In the genomic region with DNA sequence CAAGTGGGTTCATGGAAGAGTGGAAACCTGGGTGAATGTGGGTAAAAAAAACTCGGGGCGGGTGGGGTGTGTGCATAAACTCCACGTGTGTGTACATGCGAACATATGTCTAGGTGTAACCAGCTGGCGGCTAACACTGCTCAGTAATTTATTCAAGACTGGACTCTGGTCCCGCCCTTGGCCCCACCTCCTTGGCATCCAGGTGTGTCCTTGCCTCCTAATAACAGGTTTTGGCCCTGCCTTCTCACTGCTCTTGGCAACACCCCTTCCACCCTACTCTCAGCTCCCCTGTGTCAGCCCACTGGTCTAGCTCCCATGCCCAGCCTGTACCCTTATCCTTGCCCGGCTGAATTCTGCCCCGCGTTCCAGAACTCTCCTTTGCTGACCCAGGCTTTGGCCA, we compare ENCODE assay signal across 16 cellular contexts. TPM values are rescaled to one million over a fixed set of nuclear protein-coding genes. Genes with fewer than 3 reads are reported as not detected.
DNase-seq lines count a peak whose midpoint lies in the region; ATAC-seq and TF ChIP-seq lines count a peak whose summit lies in the region.
"Had no signal": no experiment of that assay in that cellular context is flagged by ENCODE, and none has a peak within 500 bp of the region (broad histone marks: within the 10 kb centered on the region; RNA-seq: fewer than 3 reads in every experiment).

No MANE protein-coding gene starts in this region.

- H3K4me3 ChIP-seq in SJCRH30 (no peak overlapping the region), left ventricle myocardium inferior (no peak overlapping the region), vagina (no peak overlapping the region)
- H3K4me3 ChIP-seq: hepatocyte had no signal

- H3K4me1 ChIP-seq in foreskin keratinocyte (peaks cover 8% of the 10 kb centered on the region), SJCRH30 (no peaks in the 10 kb centered on the region), left ventricle myocardium inferior (peaks cover 29% of the 10 kb centered on the region), vagina (peaks cover 29% of the 10 kb centered on the region)

- H3K27ac ChIP-seq in 22Rv1 (peak overlapping the region; percentile 29; the same call in 1 of the 2 replicates), foreskin keratinocyte (no peak overlapping the region), SJCRH30 (no peak overlapping the region), left ventricle myocardium inferior (replicated peaks) (no peak overlapping the region), vagina (no peak overlapping the region)
- H3K27ac ChIP-seq: hepatocyte had no signal

- H3K27me3 ChIP-seq in foreskin keratinocyte (no peaks in the 10 kb centered on the region), SJCRH30 (no peaks in the 10 kb centered on the region), left ventricle myocardium inferior (ENCODE audit: low read depth) (no peaks in the 10 kb centered on the region), vagina (no peaks in the 10 kb centered on the region)
- H3K27me3 ChIP-seq: hepatocyte had no signal

- intact Hi-C loops in left ventricle myocardium inferior (cut with micrococcal nuclease) (no loop called here), vagina (cut with DNase I) (no loop called here)

- no peak for TF ChIP-seq POLR2A in vagina (IDR thresholded peaks at IDR 0.05)

- H3K9me3 ChIP-seq in SJCRH30 (replicated peaks) (no peaks in the 10 kb centered on the region), left ventricle myocardium inferior (replicated peaks) (no peaks in the 10 kb centered on the region), vagina (no peaks in the 10 kb centered on the region)

- H3K36me3 ChIP-seq in SJCRH30 (peaks cover 91% of the 10 kb centered on the region), left ventricle myocardium inferior (peaks cover 99% of the 10 kb centered on the region), vagina (peaks cover 0 to 85% of the 10 kb centered on the region in 2 donors)

- DNase-seq in DMS53 treated with DMSO at 0.1 percent for 48 hours (lab: John Stamatoyannopoulos, UW; ENCODE audit: unreplicated experiment): peak; percentile 45
- peak; percentile 86 for DNase-seq in NCI-H69 (lab: John Stamatoyannopoulos, UW)
- DNase-seq in foreskin keratinocyte: peak in 1 of 2 donors; percentile 55
- no peak for DNase-seq in SJCRH30
- no peak for DNase-seq in left ventricle myocardium inferior
- no peak for DNase-seq in vagina (ENCODE audit: extremely low spot score in 2 of 2)
- DNase-seq: activated CD4-positive, alpha-beta T cell treated with anti-CD3 and anti-CD28 coated beads, Interleukin-2, amount 50 U/mL, for 1 hour; amygdala; left ventricle myocardium superior; naive thymus-derived CD4-positive, alpha-beta T cell; NCI-H446 treated with DMSO at 0.1 percent for 48 hours; SHP77 treated with DMSO at 0.1 percent for 48 hours; stimulated activated CD4-positive, alpha-beta T cell treated with anti-CD3 and anti-CD28 coated beads, Interleukin-15, amount 100 ng/mL, for 24 hours had no signal

- ATAC-seq in foreskin keratinocyte (peak; percentile 50), GM19463 (IDR thresholded peaks at IDR 0.05; ENCODE audit: unreplicated experiment) (no peak)
- ATAC-seq: left ventricle myocardium superior; naive thymus-derived CD4-positive, alpha-beta T cell had no signal

- TF ChIP-seq CTCF in 22Rv1 (IDR thresholded peaks at IDR 0.05): no peak
- no peak for TF ChIP-seq CTCF in foreskin keratinocyte (conservative IDR thresholded peaks at IDR 0.05)
- no peak for TF ChIP-seq CTCF in left ventricle myocardium inferior (IDR thresholded peaks at IDR 0.05; ENCODE audit: borderline replicate concordance)
- TF ChIP-seq CTCF in vagina (IDR thresholded peaks at IDR 0.05): no peak

RNA-seq across cellular contexts. Expression of gene FLII, which starts 8.3 kb away (rescaled TPM):
- total RNA-seq in foreskin keratinocyte: 494 and 606 TPM in 2 replicates
- polyA plus RNA-seq in foreskin keratinocyte: 551 and 619 TPM in 2 replicates
- total RNA-seq in SJCRH30 (2014; rRNA removed; shearing (Covaris generic)): 270 and 288 TPM in 2 replicates
- total RNA-seq in left ventricle myocardium inferior: 257 TPM
- 277 TPM for total RNA-seq in vagina

RNA-seq across cellular contexts. Expression of gene MIEF2, which starts 10.2 kb away (rescaled TPM):
- total RNA-seq in foreskin keratinocyte (14.7 and 14.9 TPM in 2 replicates), left ventricle myocardium inferior (37.0 TPM), vagina (18.4 TPM)
- polyA plus RNA-seq in foreskin keratinocyte: 11.0 and 12.8 TPM in 2 replicates
- 17.5 and 18.4 TPM in 2 replicates for total RNA-seq in SJCRH30 (2014; rRNA removed; shearing (Covaris generic))

RNA-seq across cellular contexts. Expression of gene LLGL1, which starts 24.8 kb away (rescaled TPM):
- 32.8 and 33.6 TPM in 2 replicates for total RNA-seq in foreskin keratinocyte
- 16.7 and 17.8 TPM in 2 replicates for polyA plus RNA-seq in foreskin keratinocyte
- 75.0 and 78.3 TPM in 2 replicates for total RNA-seq in SJCRH30 (2014; rRNA removed; shearing (Covaris generic))
- 8.8 TPM for total RNA-seq in left ventricle myocardium inferior
- 27.7 TPM for total RNA-seq in vagina

Comparison
In these comparisons a context has a peak if more than half of its experiments do, and no peak if none do; other contexts are left out.
1. DNase-seq: peak in DMS53 treated with DMSO at 0.1 percent for 48 hours (single experiment) and NCI-H69 (single experiment); none in SJCRH30 (0 of 2), left ventricle myocardium inferior (single experiment) and vagina (0 of 2).